Comparison of ENCODE assay signal across 12 cellular contexts in genomic region chr5:135400866-135401265, GRCh38. TPM values are rescaled to one million over a fixed set of nuclear protein-coding genes. Genes with fewer than 3 reads are reported as not detected.
A peak's percentile ranks its signal among the peaks of the same experiment; 100 is the strongest.
DNase-seq lines count a peak whose midpoint lies in the region; ATAC-seq and TF ChIP-seq lines count a peak whose summit lies in the region.
"Had no signal": no experiment of that assay in that cellular context is flagged by ENCODE, and none has a peak within 500 bp of the region (broad histone marks: within the 10 kb centered on the region; RNA-seq: fewer than 3 reads in every experiment).

No MANE protein-coding gene starts in this region.

- TF ChIP-seq POLR2A in GM18505 (IDR thresholded peaks at IDR 0.05; ENCODE audit: borderline replicate concordance, extremely low read depth, insufficient read depth, insufficient read length) = no peak

- CTCF ChIA-PET in CD8-positive, alpha-beta memory T cell (lab: Charles Lee) = no interaction called here

- H3K27me3 ChIP-seq in CD8-positive, alpha-beta memory T cell (ENCODE audit: insufficient read depth, low read length, poor library complexity, severe bottlenecking) = no peaks in the 10 kb centered on the region
- H3K27me3 ChIP-seq in HUES6 (ENCODE audit: control insufficient read depth, insufficient read depth, low read length) = peaks cover 80% of the 10 kb centered on the region
- H3K27me3 ChIP-seq: heart left ventricle, uterus had no signal

- peaks cover 28 to 34% (median 28%) of the 10 kb centered on the region in 3 donors for H3K4me1 Mint-ChIP-seq in CD8-positive, alpha-beta memory T cell
- H3K4me1 Mint-ChIP-seq in activated T-helper 1 cell treated with anti-CD3 and anti-CD28 coated beads, Interleukin-12 subunit alpha, Interleukin-12 subunit beta, Interleukin-2, Interleukin-4 antibody, amounts not matched to agents 30 ng/mL and 10 ng/mL and 1 ng/mL, durations not matched to agents 14 hours and 24 hours and 36 hours (ENCODE audit: low read depth) = peaks cover 34% of the 10 kb centered on the region
- peaks cover 31 to 34% of the 10 kb centered on the region in 2 donors for H3K4me1 Mint-ChIP-seq in natural killer cell treated with Interleukin-12 subunit alpha and Interleukin-12 subunit beta and Interleukin-15 and Interleukin-18, amount 100 ng/mL, for 72 hours (ENCODE audit: low read depth in 2 of 2)

- H3K9me3 ChIP-seq in CD8-positive, alpha-beta memory T cell (ENCODE audit: low read length) = no peaks in the 10 kb centered on the region
- H3K9me3 ChIP-seq in HUES6 (ENCODE audit: control insufficient read depth, insufficient read depth, low read depth, low read length) = peaks cover 7% of the 10 kb centered on the region; the same call in 1 of the 2 replicates
- H3K9me3 ChIP-seq: uterus had no signal

- H3K27ac Mint-ChIP-seq in CD8-positive, alpha-beta memory T cell = peak overlapping the region in 5 of 8 donors; percentile 8 to 89 (median 51)
- peak overlapping the region; percentile 37 for H3K27ac Mint-ChIP-seq in activated T-helper 1 cell treated with anti-CD3 and anti-CD28 coated beads, Interleukin-12 subunit alpha, Interleukin-12 subunit beta, Interleukin-2, Interleukin-4 antibody, amounts not matched to agents 30 ng/mL and 10 ng/mL and 1 ng/mL, durations not matched to agents 14 hours and 24 hours and 36 hours
- H3K27ac Mint-ChIP-seq in natural killer cell treated with Interleukin-12 subunit alpha and Interleukin-12 subunit beta and Interleukin-15 and Interleukin-18, amount 100 ng/mL, for 72 hours = peak overlapping the region in 1 of 2 donors; percentile 80
- H3K27ac Mint-ChIP-seq: memory B cell had no signal

- H3K36me3 ChIP-seq in CD8-positive, alpha-beta memory T cell (ENCODE audit: insufficient read depth, low read length) = no peaks in the 10 kb centered on the region
- H3K36me3 ChIP-seq in HUES6 (ENCODE audit: control insufficient read depth, insufficient read depth, low read length) = no peaks in the 10 kb centered on the region
- H3K36me3 ChIP-seq: heart left ventricle, uterus had no signal

- peak overlapping the region in 6 of 7 donors; percentile 34 to 95 (median 86) for H3K4me3 Mint-ChIP-seq in CD8-positive, alpha-beta memory T cell
- H3K4me3 Mint-ChIP-seq in activated T-helper 1 cell treated with anti-CD3 and anti-CD28 coated beads, Interleukin-12 subunit alpha, Interleukin-12 subunit beta, Interleukin-2, Interleukin-4 antibody, amounts not matched to agents 30 ng/mL and 10 ng/mL and 1 ng/mL, durations not matched to agents 14 hours and 24 hours and 36 hours = peak overlapping the region; percentile 95
- peak overlapping the region; percentile 18 for H3K4me3 Mint-ChIP-seq in natural killer cell treated with Interleukin-12 subunit alpha and Interleukin-12 subunit beta and Interleukin-15 and Interleukin-18, amount 100 ng/mL, for 72 hours
- H3K4me3 Mint-ChIP-seq: memory B cell had no signal

- ATAC-seq in natural killer cell treated with Interleukin-12 subunit alpha and Interleukin-12 subunit beta and Interleukin-15 and Interleukin-18, amount 100 ng/mL, for 72 hours = no peak
- ATAC-seq in GM21526 (IDR thresholded peaks at IDR 0.05; ENCODE audit: low FRiP score, unreplicated experiment) (no peak), HG03342 (IDR thresholded peaks at IDR 0.05; ENCODE audit: unreplicated experiment) (no peak), GM18505 (IDR thresholded peaks at IDR 0.05; ENCODE audit: unreplicated experiment) (no peak)
- ATAC-seq: heart left ventricle had no signal

- H3K36me3 Mint-ChIP-seq in CD8-positive, alpha-beta memory T cell = peaks cover 0 to 11% (median 0%) of the 10 kb centered on the region in 3 donors
- H3K36me3 Mint-ChIP-seq in activated T-helper 1 cell treated with anti-CD3 and anti-CD28 coated beads, Interleukin-12 subunit alpha, Interleukin-12 subunit beta, Interleukin-2, Interleukin-4 antibody, amounts not matched to agents 30 ng/mL and 10 ng/mL and 1 ng/mL, durations not matched to agents 14 hours and 24 hours and 36 hours (ENCODE audit: low read depth) = peaks cover 12% of the 10 kb centered on the region
- no peaks in the 10 kb centered on the region for H3K36me3 Mint-ChIP-seq in natural killer cell treated with Interleukin-12 subunit alpha and Interleukin-12 subunit beta and Interleukin-15 and Interleukin-18, amount 100 ng/mL, for 72 hours
- H3K36me3 Mint-ChIP-seq: memory B cell had no signal

- H3K4me3 ChIP-seq in CD8-positive, alpha-beta memory T cell (ENCODE audit: low read length) = no peak overlapping the region
- peak overlapping the region; percentile 81 for H3K4me3 ChIP-seq in HUES6 (ENCODE audit: low read depth, low read length)
- H3K4me3 ChIP-seq: uterus had no signal

- H3K27me3 Mint-ChIP-seq in CD8-positive, alpha-beta memory T cell = peaks cover 7 to 12% of the 10 kb centered on the region in 2 donors
- peaks cover 13% of the 10 kb centered on the region for H3K27me3 Mint-ChIP-seq in activated T-helper 1 cell treated with anti-CD3 and anti-CD28 coated beads, Interleukin-12 subunit alpha, Interleukin-12 subunit beta, Interleukin-2, Interleukin-4 antibody, amounts not matched to agents 30 ng/mL and 10 ng/mL and 1 ng/mL, durations not matched to agents 14 hours and 24 hours and 36 hours (ENCODE audit: insufficient read depth)
- H3K27me3 Mint-ChIP-seq in natural killer cell treated with Interleukin-12 subunit alpha and Interleukin-12 subunit beta and Interleukin-15 and Interleukin-18, amount 100 ng/mL, for 72 hours = peaks cover 0 to 2% of the 10 kb centered on the region in 2 donors
- H3K27me3 Mint-ChIP-seq: memory B cell had no signal

- DNase-seq in CD8-positive, alpha-beta memory T cell = no peak
- DNase-seq in activated T-helper 1 cell treated with anti-CD3 and anti-CD28 coated beads, Interleukin-12 subunit alpha, Interleukin-12 subunit beta, Interleukin-2, Interleukin-4 antibody, amounts not matched to agents 30 ng/mL and 10 ng/mL and 1 ng/mL, durations not matched to agents 14 hours and 24 hours and 36 hours (ENCODE audit: low spot score) = no peak
- no peak for DNase-seq in natural killer cell treated with Interleukin-12 subunit alpha and Interleukin-12 subunit beta and Interleukin-15 and Interleukin-18, amount 100 ng/mL, for 72 hours (ENCODE audit: low spot score)
- DNase-seq: DMS 273 treated with DMSO at 0.1 percent for 48 hours, heart left ventricle, NCI-H1105 treated with DMSO at 0.1 percent for 48 hours, uterus had no signal

- POLR2A ChIA-PET in CD8-positive, alpha-beta memory T cell (lab: Charles Lee) = no interaction called here

- H3K9ac ChIP-seq in HUES6 (ENCODE audit: low read length) = peak overlapping the region; percentile 51

- H3K9me3 Mint-ChIP-seq in CD8-positive, alpha-beta memory T cell = peaks cover 0 to 6% (median 3%) of the 10 kb centered on the region in 5 donors
- peaks cover 3% of the 10 kb centered on the region for H3K9me3 Mint-ChIP-seq in activated T-helper 1 cell treated with anti-CD3 and anti-CD28 coated beads, Interleukin-12 subunit alpha, Interleukin-12 subunit beta, Interleukin-2, Interleukin-4 antibody, amounts not matched to agents 30 ng/mL and 10 ng/mL and 1 ng/mL, durations not matched to agents 14 hours and 24 hours and 36 hours
- H3K9me3 Mint-ChIP-seq in natural killer cell treated with Interleukin-12 subunit alpha and Interleukin-12 subunit beta and Interleukin-15 and Interleukin-18, amount 100 ng/mL, for 72 hours = no peaks in the 10 kb centered on the region
- H3K9me3 Mint-ChIP-seq: memory B cell had no signal

- peaks cover 29% of the 10 kb centered on the region for H3K4me1 ChIP-seq in CD8-positive, alpha-beta memory T cell (ENCODE audit: insufficient read depth, low read length)
- H3K4me1 ChIP-seq in HUES6 (ENCODE audit: control insufficient read depth, insufficient read depth, low read length) = peaks cover 44% of the 10 kb centered on the region

- H3K27ac ChIP-seq in CD8-positive, alpha-beta memory T cell (ENCODE audit: low read depth, low read length) = no peak overlapping the region
- H3K27ac ChIP-seq in HUES6 (ENCODE audit: low read depth, low read length) = no peak overlapping the region
- H3K27ac ChIP-seq: uterus had no signal

- intact Hi-C loops in activated T-helper 1 cell treated with anti-CD3 and anti-CD28 coated beads, Interleukin-12 subunit alpha, Interleukin-12 subunit beta, Interleukin-2, Interleukin-4 antibody, amounts not matched to agents 30 ng/mL and 10 ng/mL and 1 ng/mL, durations not matched to agents 14 hours and 24 hours and 36 hours (cut with micrococcal nuclease) = no loop called here

RNA-seq across cellular contexts. Expression of gene MACROH2A1, which starts 1.8 kb away (rescaled TPM):
- total RNA-seq in CD8-positive, alpha-beta memory T cell = 100 to 1,000 TPM; 199 to 202 TPM
- 112 TPM for polyA plus RNA-seq in CD8-positive, alpha-beta memory T cell
- total RNA-seq in activated T-helper 1 cell treated with anti-CD3 and anti-CD28 coated beads, Interleukin-12 subunit alpha, Interleukin-12 subunit beta, Interleukin-2, Interleukin-4 antibody, amounts not matched to agents 30 ng/mL and 10 ng/mL and 1 ng/mL, durations not matched to agents 14 hours and 24 hours and 36 hours = 315 and 317 TPM in 2 replicates
- total RNA-seq in natural killer cell treated with Interleukin-12 subunit alpha and Interleukin-12 subunit beta and Interleukin-15 and Interleukin-18, amount 100 ng/mL, for 72 hours = 100 to 1,000 TPM; 163 to 252 TPM

RNA-seq across cellular contexts. Expression of gene DCANP1, which starts 46.3 kb away (rescaled TPM):
- not detected for total RNA-seq in CD8-positive, alpha-beta memory T cell
- not detected for polyA plus RNA-seq in CD8-positive, alpha-beta memory T cell
- total RNA-seq in activated T-helper 1 cell treated with anti-CD3 and anti-CD28 coated beads, Interleukin-12 subunit alpha, Interleukin-12 subunit beta, Interleukin-2, Interleukin-4 antibody, amounts not matched to agents 30 ng/mL and 10 ng/mL and 1 ng/mL, durations not matched to agents 14 hours and 24 hours and 36 hours = not detected in 2 replicates
- total RNA-seq in natural killer cell treated with Interleukin-12 subunit alpha and Interleukin-12 subunit beta and Interleukin-15 and Interleukin-18, amount 100 ng/mL, for 72 hours = not detected
- total RNA-seq: uterus had no signal
- polyA plus RNA-seq: heart left ventricle had no signal

RNA-seq across cellular contexts. Expression of gene TIFAB, which starts 51.3 kb away (rescaled TPM):
- total RNA-seq in CD8-positive, alpha-beta memory T cell = not detected
- polyA plus RNA-seq in CD8-positive, alpha-beta memory T cell = not detected
- total RNA-seq in activated T-helper 1 cell treated with anti-CD3 and anti-CD28 coated beads, Interleukin-12 subunit alpha, Interleukin-12 subunit beta, Interleukin-2, Interleukin-4 antibody, amounts not matched to agents 30 ng/mL and 10 ng/mL and 1 ng/mL, durations not matched to agents 14 hours and 24 hours and 36 hours = not detected in 2 replicates
- total RNA-seq in natural killer cell treated with Interleukin-12 subunit alpha and Interleukin-12 subunit beta and Interleukin-15 and Interleukin-18, amount 100 ng/mL, for 72 hours = not detected

Comparison
In these comparisons a context has a peak if more than half of its experiments do, and no peak if none do; other contexts are left out.
1. H3K4me3 Mint-ChIP-seq: peak in every context shown above with its lines; median percentile 95 in activated T-helper 1 cell treated with anti-CD3 and anti-CD28 coated beads, Interleukin-12 subunit alpha, Interleukin-12 subunit beta, Interleukin-2, Interleukin-4 antibody, amounts not matched to agents 30 ng/mL and 10 ng/mL and 1 ng/mL, durations not matched to agents 14 hours and 24 hours and 36 hours; 86 in CD8-positive, alpha-beta memory T cell; 18 in natural killer cell treated with Interleukin-12 subunit alpha and Interleukin-12 subunit beta and Interleukin-15 and Interleukin-18, amount 100 ng/mL, for 72 hours.